ENCODE assay signal across 3 cellular contexts in genomic region chr2:161564906-161565305, GRCh38.
TF ChIP-seq lines count a peak whose summit lies in the region.

No MANE protein-coding gene starts in this region.

TF ChIP-seq in HepG2, 621 proteins besides CTCF, POLR2A, EP300 and RAD21:
- TF ChIP-seq MLX (CRISPR knock-in tag; IDR thresholded peaks at IDR 0.05) (no peak), ZNF160 (CRISPR knock-in tag; IDR thresholded peaks at IDR 0.05) (peak; percentile 98)
TF ChIP-seq in HepG2: peak in this region for 1.

TF ChIP-seq in HEK293, 187 proteins besides CTCF, POLR2A, EP300 and RAD21:
- peak; percentile 37 for TF ChIP-seq SETDB1 (IDR thresholded peaks at IDR 0.05; ENCODE audit: insufficient read length, low read length)
- no peak for TF ChIP-seq GLIS1 (tag by site-specific recombination; IDR thresholded peaks at IDR 0.05)

TF ChIP-seq in K562, 482 proteins besides CTCF, POLR2A, EP300 and RAD21:
- TF ChIP-seq GTF2F1 (IDR thresholded peaks at IDR 0.05; ENCODE audit: low read depth, low read length) (no peak), ZNF583 (CRISPR knock-in tag; IDR thresholded peaks at IDR 0.05) (0 out of 2 replicates have a peak, but pooled peaks have one; percentile 41)
